Comparison of ENCODE assay signal across 26 cellular contexts in genomic region chr4:134862116-134862515, GRCh38.
DNase-seq lines count a peak whose midpoint lies in the region; ATAC-seq and TF ChIP-seq lines count a peak whose summit lies in the region.
"Had no signal": no experiment of that assay in that cellular context is flagged by ENCODE, and none has a peak within 500 bp of the region (broad histone marks: within the 10 kb centered on the region; RNA-seq: fewer than 3 reads in every experiment).

No MANE protein-coding gene starts in this region.

- H3K9me3 Mint-ChIP-seq in stimulated activated naive CD8-positive, alpha-beta T cell treated with anti-CD3 and anti-CD28 coated beads, Interleukin-15, amount 100 ng/mL, for 72 hours, result peaks cover 5 to 11% of the 10 kb centered on the region in 2 donors
- peaks cover 11% of the 10 kb centered on the region for H3K9me3 Mint-ChIP-seq in activated T-helper 2 cell treated with anti-CD3 and anti-CD28 coated beads, Interferon-gamma antibody, Interleukin-2, Interleukin-4, amounts not matched to agents 10 μg/mL and 5 μg/mL and 100 μg/mL, durations not matched to agents 14 hours and 24 hours and 36 hours
- no peaks in the 10 kb centered on the region for H3K9me3 Mint-ChIP-seq in osteocyte (ENCODE audit: unreplicated experiment)

- no peak for TF ChIP-seq CTCF in osteocyte (IDR thresholded peaks at IDR 0.05)

- H3K36me3 Mint-ChIP-seq in activated T-helper 2 cell treated with anti-CD3 and anti-CD28 coated beads, Interferon-gamma antibody, Interleukin-2, Interleukin-4, amounts not matched to agents 10 μg/mL and 5 μg/mL and 100 μg/mL, durations not matched to agents 14 hours and 24 hours and 36 hours (ENCODE audit: low read depth), result no peaks in the 10 kb centered on the region
- H3K36me3 Mint-ChIP-seq in osteocyte (ENCODE audit: unreplicated experiment), result no peaks in the 10 kb centered on the region
- H3K36me3 Mint-ChIP-seq: CD8-positive, alpha-beta T cell had no signal

- intact Hi-C loops in activated T-helper 2 cell treated with anti-CD3 and anti-CD28 coated beads, Interferon-gamma antibody, Interleukin-2, Interleukin-4, amounts not matched to agents 10 μg/mL and 5 μg/mL and 100 μg/mL, durations not matched to agents 14 hours and 24 hours and 36 hours (cut with micrococcal nuclease), result no loop called here

- no peaks in the 10 kb centered on the region for H3K27me3 Mint-ChIP-seq in stimulated activated naive CD8-positive, alpha-beta T cell treated with anti-CD3 and anti-CD28 coated beads, Interleukin-15, amount 100 ng/mL, for 72 hours
- no peaks in the 10 kb centered on the region for H3K27me3 Mint-ChIP-seq in activated T-helper 2 cell treated with anti-CD3 and anti-CD28 coated beads, Interferon-gamma antibody, Interleukin-2, Interleukin-4, amounts not matched to agents 10 μg/mL and 5 μg/mL and 100 μg/mL, durations not matched to agents 14 hours and 24 hours and 36 hours (ENCODE audit: low read depth)
- no peaks in the 10 kb centered on the region for H3K27me3 Mint-ChIP-seq in osteocyte (ENCODE audit: unreplicated experiment)
- H3K27me3 Mint-ChIP-seq: activated B cell treated with CpG ODN at 0.5 μM for 24 hours; activated naive CD8-positive, alpha-beta T cell treated with anti-CD3 and anti-CD28 coated beads, Interleukin-2, amount 50 U/mL, for 24 hours; activated T-cell treated with anti-CD3 and anti-CD28 coated beads, Interleukin-2, amount 50 U/mL, for 24 hours had no signal

- ATAC-seq in stimulated activated naive CD8-positive, alpha-beta T cell treated with anti-CD3 and anti-CD28 coated beads, Interleukin-15, amount 100 ng/mL, for 72 hours, result no peak
- ATAC-seq: A549; activated naive CD8-positive, alpha-beta T cell treated with anti-CD3 and anti-CD28 coated beads, Interleukin-2, amount 50 U/mL, for 24 hours; CD8-positive, alpha-beta T cell; right lobe of liver had no signal

- H3K4me3 Mint-ChIP-seq in stimulated activated naive CD8-positive, alpha-beta T cell treated with anti-CD3 and anti-CD28 coated beads, Interleukin-15, amount 100 ng/mL, for 72 hours, result no peak overlapping the region
- no peak overlapping the region for H3K4me3 Mint-ChIP-seq in activated T-helper 2 cell treated with anti-CD3 and anti-CD28 coated beads, Interferon-gamma antibody, Interleukin-2, Interleukin-4, amounts not matched to agents 10 μg/mL and 5 μg/mL and 100 μg/mL, durations not matched to agents 14 hours and 24 hours and 36 hours (ENCODE audit: low read depth)
- no peak overlapping the region for H3K4me3 Mint-ChIP-seq in osteocyte (ENCODE audit: unreplicated experiment)
- H3K4me3 Mint-ChIP-seq: activated B cell treated with CpG ODN at 0.5 μM for 24 hours; activated naive CD8-positive, alpha-beta T cell treated with anti-CD3 and anti-CD28 coated beads, Interleukin-2, amount 50 U/mL, for 24 hours; activated T-cell treated with anti-CD3 and anti-CD28 coated beads, Interleukin-2, amount 50 U/mL, for 24 hours; CD8-positive, alpha-beta T cell; T-helper 1 cell treated with Interleukin-12 subunit alpha and Interleukin-12 subunit beta and Interleukin-4 antibody, amounts not matched to agents 30 μg/mL and 1 μg/mL, for 36 hours had no signal

- no peaks in the 10 kb centered on the region for H3K4me1 Mint-ChIP-seq in stimulated activated naive CD8-positive, alpha-beta T cell treated with anti-CD3 and anti-CD28 coated beads, Interleukin-15, amount 100 ng/mL, for 72 hours
- H3K4me1 Mint-ChIP-seq in activated T-helper 2 cell treated with anti-CD3 and anti-CD28 coated beads, Interferon-gamma antibody, Interleukin-2, Interleukin-4, amounts not matched to agents 10 μg/mL and 5 μg/mL and 100 μg/mL, durations not matched to agents 14 hours and 24 hours and 36 hours (ENCODE audit: low read depth), result no peaks in the 10 kb centered on the region
- no peaks in the 10 kb centered on the region for H3K4me1 Mint-ChIP-seq in osteocyte (ENCODE audit: unreplicated experiment)
- H3K4me1 Mint-ChIP-seq: activated B cell treated with CpG ODN at 0.5 μM for 24 hours; activated naive CD8-positive, alpha-beta T cell treated with anti-CD3 and anti-CD28 coated beads, Interleukin-2, amount 50 U/mL, for 24 hours had no signal

- peak; percentile 75 for DNase-seq in EH (ENCODE audit: low read depth)
- DNase-seq in HT1080 (ENCODE audit: low read depth), result peak; percentile 5
- DNase-seq in amniotic epithelial cell (ENCODE audit: low read depth), result peak; percentile 27
- peak; percentile 24 for DNase-seq in hepatic stellate cell (ENCODE audit: low spot score)
- DNase-seq in stimulated activated naive CD8-positive, alpha-beta T cell treated with anti-CD3 and anti-CD28 coated beads, Interleukin-15, amount 100 ng/mL, for 72 hours, result no peak
- no peak for DNase-seq in activated T-helper 2 cell treated with anti-CD3 and anti-CD28 coated beads, Interferon-gamma antibody, Interleukin-2, Interleukin-4, amounts not matched to agents 10 μg/mL and 5 μg/mL and 100 μg/mL, durations not matched to agents 14 hours and 24 hours and 36 hours (ENCODE audit: low spot score)
- DNase-seq in stimulated activated CD4-positive, alpha-beta T cell treated with anti-CD3 and anti-CD28 coated beads, Interleukin-2, amount 100 ng/mL, for 24 hours, result no peak
- DNase-seq in osteocyte (ENCODE audit: extremely low spot score, unreplicated experiment), result no peak
- DNase-seq: activated B cell treated with CpG ODN at 0.5 μM for 24 hours; activated naive CD8-positive, alpha-beta T cell treated with anti-CD3 and anti-CD28 coated beads, Interleukin-2, amount 50 U/mL, for 24 hours; activated T-cell treated with anti-CD3 and anti-CD28 coated beads, Interleukin-2, amount 50 U/mL, for 24 hours; AML-193; CD8-positive, alpha-beta T cell; effector CD8-positive, alpha-beta T cell; glutamatergic neuron; Kasumi-1; left ventricle myocardium inferior; mesendoderm; NCI-H1694; NCI-H82; posterior cingulate gyrus; right lobe of liver; stimulated activated CD4-positive, alpha-beta T cell treated with anti-CD3 and anti-CD28 coated beads, Interleukin-2, amount 100 ng/mL, for 48 hours; tibial artery had no signal

- no peak overlapping the region for H3K27ac Mint-ChIP-seq in stimulated activated naive CD8-positive, alpha-beta T cell treated with anti-CD3 and anti-CD28 coated beads, Interleukin-15, amount 100 ng/mL, for 72 hours
- H3K27ac Mint-ChIP-seq in activated T-helper 2 cell treated with anti-CD3 and anti-CD28 coated beads, Interferon-gamma antibody, Interleukin-2, Interleukin-4, amounts not matched to agents 10 μg/mL and 5 μg/mL and 100 μg/mL, durations not matched to agents 14 hours and 24 hours and 36 hours, result no peak overlapping the region
- no peak overlapping the region for H3K27ac Mint-ChIP-seq in osteocyte (ENCODE audit: unreplicated experiment)
- H3K27ac Mint-ChIP-seq: activated B cell treated with CpG ODN at 0.5 μM for 24 hours; activated naive CD8-positive, alpha-beta T cell treated with anti-CD3 and anti-CD28 coated beads, Interleukin-2, amount 50 U/mL, for 24 hours; activated T-cell treated with anti-CD3 and anti-CD28 coated beads, Interleukin-2, amount 50 U/mL, for 24 hours; CD8-positive, alpha-beta T cell; T-helper 1 cell treated with Interleukin-12 subunit alpha and Interleukin-12 subunit beta and Interleukin-4 antibody, amounts not matched to agents 30 μg/mL and 1 μg/mL, for 36 hours had no signal

Comparison
In these comparisons a context has a peak if more than half of its experiments do, and no peak if none do; other contexts are left out.
1. DNase-seq: peak in EH (single experiment), HT1080 (single experiment), amniotic epithelial cell (single experiment) and hepatic stellate cell (single experiment); none in stimulated activated naive CD8-positive, alpha-beta T cell treated with anti-CD3 and anti-CD28 coated beads, Interleukin-15, amount 100 ng/mL, for 72 hours (0 of 2), activated T-helper 2 cell treated with anti-CD3 and anti-CD28 coated beads, Interferon-gamma antibody, Interleukin-2, Interleukin-4, amounts not matched to agents 10 μg/mL and 5 μg/mL and 100 μg/mL, durations not matched to agents 14 hours and 24 hours and 36 hours (single experiment), stimulated activated CD4-positive, alpha-beta T cell treated with anti-CD3 and anti-CD28 coated beads, Interleukin-2, amount 100 ng/mL, for 24 hours (0 of 2) and osteocyte (single experiment).